Comparison of ENCODE assay signal across 19 cellular contexts in the genomic region with DNA sequence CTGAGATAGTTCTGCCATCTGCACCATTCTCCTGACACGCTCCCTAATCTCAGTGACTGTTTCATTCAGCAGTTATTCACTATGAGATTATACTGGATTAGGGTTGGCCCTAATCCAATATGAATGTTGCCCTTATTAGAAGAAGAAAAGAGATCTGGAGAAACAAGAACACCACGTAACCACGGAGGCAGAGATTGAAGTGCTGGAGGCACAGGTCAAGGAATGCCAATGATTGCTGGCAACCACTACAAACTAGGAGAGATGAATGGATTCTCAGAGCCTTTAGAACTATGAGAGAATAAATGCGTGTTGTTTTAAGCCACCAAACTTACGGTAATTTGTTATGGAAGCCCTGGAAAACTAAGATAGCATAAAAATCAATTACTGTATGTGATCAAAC.
"Had no signal": no experiment of that assay in that cellular context is flagged by ENCODE, and none has a peak within 500 bp of the region (broad histone marks: within the 10 kb centered on the region; RNA-seq: fewer than 3 reads in every experiment).

No MANE protein-coding gene starts in this region.

- H3K4me3 Mint-ChIP-seq: activated CD4-positive, alpha-beta memory T cell treated with anti-CD3 and anti-CD28 coated beads for 36 hours; activated naive CD8-positive, alpha-beta T cell treated with anti-CD3 and anti-CD28 coated beads for 36 hours; activated T-cell treated with anti-CD3 and anti-CD28 coated beads, Interleukin-2, amount 50 U/mL, for 4 hours; natural killer cell had no signal

- H3K27ac ChIP-seq: dorsolateral prefrontal cortex had no signal

- H3K36me3 ChIP-seq: upper lobe of left lung had no signal

- H3K4me3 ChIP-seq: dorsolateral prefrontal cortex, upper lobe of left lung had no signal

- H3K27ac Mint-ChIP-seq: activated CD4-positive, alpha-beta memory T cell treated with anti-CD3 and anti-CD28 coated beads for 36 hours; activated naive CD8-positive, alpha-beta T cell treated with anti-CD3 and anti-CD28 coated beads for 36 hours had no signal

- H3K36me3 Mint-ChIP-seq: natural killer cell had no signal

- H3K9me3 ChIP-seq: upper lobe of left lung had no signal

- H3K27me3 ChIP-seq: dorsolateral prefrontal cortex, upper lobe of left lung had no signal

- H3K27me3 Mint-ChIP-seq: activated CD4-positive, alpha-beta memory T cell treated with anti-CD3 and anti-CD28 coated beads for 36 hours; activated naive CD8-positive, alpha-beta T cell treated with anti-CD3 and anti-CD28 coated beads for 36 hours had no signal

- DNase-seq: activated CD4-positive, alpha-beta memory T cell treated with anti-CD3 and anti-CD28 coated beads for 36 hours; activated CD4-positive, alpha-beta T cell treated with anti-CD3 and anti-CD28 coated beads for 1 hour; activated effector memory CD4-positive, alpha-beta T cell treated with anti-CD3 and anti-CD28 coated beads, Interleukin-2, amount 50 U/mL, for 16 hours; activated naive CD8-positive, alpha-beta T cell treated with anti-CD3 and anti-CD28 coated beads for 36 hours; activated T-cell treated with anti-CD3 and anti-CD28 coated beads, Interleukin-2, amount 50 U/mL, for 4 hours; anterior cingulate cortex; dorsolateral prefrontal cortex; erythroblast; glutamatergic neuron; mesenchymal stem cell; natural killer cell; nucleus accumbens; posterior cingulate gyrus; stimulated activated CD4-positive, alpha-beta T cell treated with anti-CD3 and anti-CD28 coated beads, Interleukin-15, amount 100 ng/mL, for 24 hours; stimulated activated CD4-positive, alpha-beta T cell treated with anti-CD3 and anti-CD28 coated beads, Interleukin-4, amount 100 ng/mL, for 1 hour; stimulated activated naive CD4-positive, alpha-beta T cell; T-helper 1 cell; T1000; upper lobe of left lung had no signal

- H3K9me3 Mint-ChIP-seq: activated CD4-positive, alpha-beta memory T cell treated with anti-CD3 and anti-CD28 coated beads for 36 hours; activated naive CD8-positive, alpha-beta T cell treated with anti-CD3 and anti-CD28 coated beads for 36 hours; activated T-cell treated with anti-CD3 and anti-CD28 coated beads, Interleukin-2, amount 50 U/mL, for 4 hours; natural killer cell had no signal
